ENCODE assay signal across 16 cellular contexts in the genomic region with DNA sequence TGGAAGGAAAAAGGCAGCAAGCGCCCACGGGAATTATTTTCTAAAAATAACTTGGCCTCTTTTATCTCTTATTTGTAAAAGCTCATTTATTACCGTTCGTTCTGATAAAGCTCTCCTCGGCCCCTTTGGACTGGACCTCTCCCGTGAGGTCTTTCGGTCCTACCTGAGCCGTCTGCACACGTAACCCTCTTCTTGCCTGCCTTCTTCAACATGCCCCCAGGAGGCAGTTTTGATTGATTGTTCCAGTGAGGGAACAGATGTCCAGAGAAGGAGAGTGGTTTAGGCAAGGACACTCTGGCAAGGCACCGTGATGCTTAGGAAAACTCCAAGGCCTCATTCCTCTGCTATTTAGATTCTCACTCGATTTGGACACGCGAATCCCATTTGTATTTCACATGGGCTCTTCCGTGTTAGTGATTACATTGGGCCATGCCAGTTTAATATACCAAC. TPM values are rescaled to one million over a fixed set of nuclear protein-coding genes. Genes with fewer than 3 reads are reported as not detected.
DNase-seq lines count a peak whose midpoint lies in the region; ATAC-seq and TF ChIP-seq lines count a peak whose summit lies in the region.
"Had no signal": no experiment of that assay in that cellular context is flagged by ENCODE, and none has a peak within 500 bp of the region (broad histone marks: within the 10 kb centered on the region; RNA-seq: fewer than 3 reads in every experiment).

No MANE protein-coding gene starts in this region.

- no peaks in the 10 kb centered on the region for H3K9me3 ChIP-seq in PC-9 (ENCODE audit: insufficient read depth, low read depth)
- H3K9me3 ChIP-seq in neural progenitor cell (ENCODE audit: low read depth), result no peaks in the 10 kb centered on the region
- no peaks in the 10 kb centered on the region for H3K9me3 ChIP-seq in tibial nerve

- POLR2A ChIA-PET in PC-9 (lab: Charles Lee; ENCODE audit: unreplicated experiment), result no interaction called here

- H3K36me3 ChIP-seq in PC-9 (ENCODE audit: low read depth) (peaks cover 55% of the 10 kb centered on the region), neural progenitor cell (no peaks in the 10 kb centered on the region), tibial nerve (no peaks in the 10 kb centered on the region)

- no peak overlapping the region for H3K4me3 Mint-ChIP-seq in neural progenitor cell
- H3K4me3 Mint-ChIP-seq: B cell, WTC11 had no signal

- WGBS in tibial nerve, 2 donors, result 58 to 60% methylated on average over 14 of the region's 14 CpGs

- peaks cover 20% of the 10 kb centered on the region for H3K4me1 Mint-ChIP-seq in neural progenitor cell
- H3K4me1 Mint-ChIP-seq: B cell had no signal

- no TSS peak for BruUV-seq in PC-9 (replicated peaks; lab: Mats Ljungman, UMichigan)

- H3K4me2 ChIP-seq in PC-9, result no peak overlapping the region
- H3K4me2 ChIP-seq in neural progenitor cell, result no peak overlapping the region

- H2AFZ ChIP-seq in PC-9 (no peak overlapping the region), neural progenitor cell (replicated peaks) (no peak overlapping the region)

- ATAC-seq in GM19395 (IDR thresholded peaks at IDR 0.05; ENCODE audit: unreplicated experiment), result no peak
- ATAC-seq in GM21360 (IDR thresholded peaks at IDR 0.05; ENCODE audit: unreplicated experiment), result no peak
- ATAC-seq: WTC11 had no signal

- H3K9me3 Mint-ChIP-seq in neural progenitor cell, result no peaks in the 10 kb centered on the region
- H3K9me3 Mint-ChIP-seq: WTC11 had no signal

- CTCF ChIA-PET in PC-9 (lab: Charles Lee), result no interaction called here

- intact Hi-C loops in PC-9 (cut with micrococcal nuclease; ENCODE audit: unreplicated experiment), result loop anchor here (10.0 kb wide), 1 partner anchor 1130 kb away; no protein-coding TSS in a partner anchor

- H3K4me1 ChIP-seq in PC-9 (replicated peaks; ENCODE audit: insufficient read depth), result peaks cover 26% of the 10 kb centered on the region
- no peaks in the 10 kb centered on the region for H3K4me1 ChIP-seq in neural progenitor cell
- peaks cover 0 to 15% (median 3%) of the 10 kb centered on the region in 4 donors for H3K4me1 ChIP-seq in tibial nerve

- no peaks in the 10 kb centered on the region for H3K36me3 Mint-ChIP-seq in neural progenitor cell

- peaks cover 7% of the 10 kb centered on the region for H3K27me3 Mint-ChIP-seq in neural progenitor cell (ENCODE audit: insufficient read depth, low read depth)
- H3K27me3 Mint-ChIP-seq: B cell had no signal

- H3K27ac ChIP-seq in PC-9, result peak overlapping the region; percentile 54
- H3K27ac ChIP-seq in neural progenitor cell, result no peak overlapping the region
- H3K27ac ChIP-seq in tibial nerve, result peak overlapping the region; percentile 29 to 87 (median 69)
- H3K27ac ChIP-seq: HL-60 had no signal

- no peaks in the 10 kb centered on the region for H3K9me2 ChIP-seq in PC-9 (ENCODE audit: insufficient read depth)

- H3K9ac ChIP-seq in neural progenitor cell, result no peak overlapping the region

- TF ChIP-seq CTCF in PC-9 (conservative IDR thresholded peaks at IDR 0.05) (no peak), choroid plexus epithelial cell (conservative IDR thresholded peaks at IDR 0.05; ENCODE audit: low read depth, low read length) (peak; percentile 1), neural progenitor cell (IDR thresholded peaks at IDR 0.05) (no peak), tibial nerve (IDR thresholded peaks at IDR 0.05) (no peak)

- H3K27ac Mint-ChIP-seq in neural progenitor cell, result peak overlapping the region; percentile 42
- H3K27ac Mint-ChIP-seq: B cell, WTC11 had no signal

- H4K20me1 ChIP-seq in PC-9 (ENCODE audit: insufficient read depth) (no peaks in the 10 kb centered on the region), neural progenitor cell (ENCODE audit: low read depth) (no peaks in the 10 kb centered on the region)

- H3F3A ChIP-seq in PC-9 (ENCODE audit: insufficient read depth, low read depth), result peaks cover 40% of the 10 kb centered on the region; the same call in 1 of the 2 replicates
- H3F3A ChIP-seq in neural progenitor cell (ENCODE audit: low read depth), result no peaks in the 10 kb centered on the region

- H3K79me2 ChIP-seq in PC-9 (ENCODE audit: low read depth), result peaks cover 9% of the 10 kb centered on the region; the same call in 1 of the 2 replicates
- no peaks in the 10 kb centered on the region for H3K79me2 ChIP-seq in neural progenitor cell (ENCODE audit: low read depth)

- no peak for TF ChIP-seq POLR2A in tibial nerve (IDR thresholded peaks at IDR 0.05)

- TF ChIP-seq EP300 in tibial nerve (IDR thresholded peaks at IDR 0.05), result no peak

- H3K27me3 ChIP-seq in PC-9 (ENCODE audit: insufficient read depth, low read depth), result no peaks in the 10 kb centered on the region
- H3K27me3 ChIP-seq in neural progenitor cell, result no peaks in the 10 kb centered on the region
- no peaks in the 10 kb centered on the region for H3K27me3 ChIP-seq in tibial nerve

- no peak overlapping the region for H3K4me3 ChIP-seq in PC-9
- no peak overlapping the region for H3K4me3 ChIP-seq in choroid plexus epithelial cell (ENCODE audit: low read depth, low read length)
- no peak overlapping the region for H3K4me3 ChIP-seq in neural progenitor cell
- no peak overlapping the region for H3K4me3 ChIP-seq in tibial nerve

- DNase-seq in PC-9 (no peak), choroid plexus epithelial cell (ENCODE audit: low read depth) (no peak), neural progenitor cell (ENCODE audit: low spot score) (no peak), tibial nerve (ENCODE audit: low spot score in 2 of 2) (peak in 1 of 2 donors; percentile 29)
- no peak for DNase-seq in effector CD4-positive, alpha-beta T cell
- no peak for DNase-seq in central memory CD4-positive, alpha-beta T cell
- DNase-seq: activated naive CD4-positive, alpha-beta T cell treated with Interleukin-2 at 50 U/mL for 16 hours; NCI-H1436; NCI-H446; stimulated activated CD4-positive, alpha-beta T cell treated with anti-CD3 and anti-CD28 coated beads, Interleukin-15, amount 100 ng/mL, for 24 hours had no signal

RNA-seq across cellular contexts. Expression of a gene that starts 53.1 kb away (rescaled TPM):
- not detected in 2 replicates for total RNA-seq in PC-9 (2021)
- total RNA-seq in neural progenitor cell (ENCODE audit: low replicate concordance), result not detected in 2 replicates
- total RNA-seq in tibial nerve, result under 1 TPM in 3 of 4 donors, not detected in 1; 0.20 to 0.84 (median 0.66) TPM
- total RNA-seq: B cell, OCI-LY7, WTC11 had no signal
